ENCODE assay signal across 22 cellular contexts in genomic region chr11:12436266-12436665, GRCh38. TPM values are rescaled to one million over a fixed set of nuclear protein-coding genes. Genes with fewer than 3 reads are reported as not detected.
DNase-seq lines count a peak whose midpoint lies in the region; ATAC-seq, FAIRE-seq and TF ChIP-seq lines count a peak whose summit lies in the region.
"Had no signal": no experiment of that assay in that cellular context is flagged by ENCODE, and none has a peak within 500 bp of the region (broad histone marks: within the 10 kb centered on the region; RNA-seq: fewer than 3 reads in every experiment).

No MANE protein-coding gene starts in this region.

- DNase-seq in esophagus squamous epithelium (lab: John Stamatoyannopoulos, UW) (no peak), left ventricle myocardium superior (no peak), stomach (no peak), smooth muscle cell (lab: John Stamatoyannopoulos, UW; ENCODE audit: unreplicated experiment) (no peak), kidney (no peak), NK-92 (lab: John Stamatoyannopoulos, UW; ENCODE audit: unreplicated experiment) (no peak)
- DNase-seq: ACHN; C1 segment of cervical spinal cord; CD8-positive, alpha-beta memory T cell; DMS79; GM23248; HCEC 1CT; Karpas-422; NCI-H1417 treated with DMSO at 0.1 percent for 48 hours; NCI-H187 treated with DMSO at 0.1 percent for 48 hours; NCI-H226; NCI-H524 had no signal

- H2AFZ ChIP-seq in smooth muscle cell (ENCODE audit: low read depth) = no peak overlapping the region
- H2AFZ ChIP-seq: GM23248 had no signal

- H3K27ac ChIP-seq in esophagus squamous epithelium (peak overlapping the region in 3 of 4 donors; percentile 87 to 88 (median 87)), stomach (peak overlapping the region in 3 of 5 donors; percentile 81 to 91 (median 86)), smooth muscle cell (ENCODE audit: low read depth) (no peak overlapping the region), kidney (ENCODE audit: low read depth in 2 of 2, low read length in 2 of 2) (no peak overlapping the region)
- H3K27ac ChIP-seq: GM23248, SJSA1 had no signal

- no peak for TF ChIP-seq EP300 in stomach (IDR thresholded peaks at IDR 0.05)

- H4K20me1 ChIP-seq in smooth muscle cell (ENCODE audit: low read depth) = peaks cover 7% of the 10 kb centered on the region

- WGBS in esophagus squamous epithelium, 2 donors = 93 to 100% methylated on average over 1 of the region's 1 CpG
- 67 to 99% (median 94%) methylated on average over 1 of the region's 1 CpG for WGBS in stomach, 5 donors
- 94% methylated on average over 1 of the region's 1 CpG for WGBS in smooth muscle cell (ENCODE audit: low lambda C conversion rate)

- TF ChIP-seq POLR2A in esophagus squamous epithelium (IDR thresholded peaks at IDR 0.05) (no peak), stomach (IDR thresholded peaks at IDR 0.05) (no peak)

- H3K9me3 ChIP-seq in esophagus squamous epithelium (no peaks in the 10 kb centered on the region), stomach (no peaks in the 10 kb centered on the region), smooth muscle cell (replicated peaks; ENCODE audit: low read depth) (no peaks in the 10 kb centered on the region), kidney (ENCODE audit: control insufficient read depth in 1 of 2, low read length in 2 of 2) (no peaks in the 10 kb centered on the region)

- peaks cover 11% of the 10 kb centered on the region for H3F3A ChIP-seq in smooth muscle cell (ENCODE audit: low read depth)

- H3K9ac ChIP-seq in smooth muscle cell (ENCODE audit: low read depth) = no peak overlapping the region
- no peak overlapping the region for H3K9ac ChIP-seq in kidney (ENCODE audit: low read length in 2 of 2)
- H3K9ac ChIP-seq: GM23248 had no signal

- H3K79me2 ChIP-seq in smooth muscle cell (ENCODE audit: low read depth) = peaks cover 89% of the 10 kb centered on the region

- intact Hi-C loops in esophagus squamous epithelium (cut with DNase I) = no loop called here
- intact Hi-C loops in left ventricle myocardium superior (cut with micrococcal nuclease) = no loop called here
- intact Hi-C loops in stomach (cut with DNase I; ENCODE audit: low total_unique reads) = no loop called here
- intact Hi-C loops in kidney (cut with DNase I) = no loop called here

- no peaks in the 10 kb centered on the region for H3K36me3 ChIP-seq in esophagus squamous epithelium
- no peaks in the 10 kb centered on the region for H3K36me3 ChIP-seq in stomach
- no peaks in the 10 kb centered on the region for H3K36me3 ChIP-seq in smooth muscle cell (ENCODE audit: low read depth)
- H3K36me3 ChIP-seq in kidney (ENCODE audit: control insufficient read depth in 1 of 2, insufficient read depth in 2 of 2, low read length in 2 of 2) = no peaks in the 10 kb centered on the region

- no peak overlapping the region for H3K4me3 ChIP-seq in esophagus squamous epithelium
- H3K4me3 ChIP-seq in stomach = no peak overlapping the region
- H3K4me3 ChIP-seq in smooth muscle cell = no peak overlapping the region
- no peak overlapping the region for H3K4me3 ChIP-seq in kidney (ENCODE audit: low read length in 2 of 2)
- H3K4me3 ChIP-seq: GM23248, SJSA1 had no signal

- ATAC-seq in left ventricle myocardium superior = peak; percentile 80
- no peak for ATAC-seq in GM18909 (IDR thresholded peaks at IDR 0.05; ENCODE audit: poor library complexity, unreplicated experiment)

- H3K27me3 ChIP-seq in esophagus squamous epithelium (no peaks in the 10 kb centered on the region), stomach (no peaks in the 10 kb centered on the region), smooth muscle cell (ENCODE audit: low read depth) (no peaks in the 10 kb centered on the region)
- H3K27me3 ChIP-seq: SJSA1 had no signal

- no peak overlapping the region for H3K4me2 ChIP-seq in smooth muscle cell

- TF ChIP-seq CTCF in esophagus squamous epithelium (IDR thresholded peaks at IDR 0.05) = no peak
- TF ChIP-seq CTCF in stomach (IDR thresholded peaks at IDR 0.05) = no peak
- no peak for TF ChIP-seq CTCF in smooth muscle cell (IDR thresholded peaks at IDR 0.05; ENCODE audit: borderline replicate concordance, insufficient read depth, poor library complexity, severe bottlenecking)
- TF ChIP-seq CTCF in kidney (IDR thresholded peaks at IDR 0.05; ENCODE audit: borderline replicate concordance, extremely low read depth, insufficient read depth) = no peak

- peaks cover 5 to 62% (median 17%) of the 10 kb centered on the region in 3 donors for H3K4me1 ChIP-seq in esophagus squamous epithelium
- H3K4me1 ChIP-seq in stomach = peaks cover 27 to 78% (median 47%) of the 10 kb centered on the region in 4 donors
- peaks cover 30% of the 10 kb centered on the region for H3K4me1 ChIP-seq in smooth muscle cell (ENCODE audit: low read depth)
- H3K4me1 ChIP-seq in kidney (ENCODE audit: control insufficient read depth in 1 of 2, insufficient read depth in 1 of 2, low read depth in 1 of 2, low read length in 2 of 2) = peaks cover 6 to 8% of the 10 kb centered on the region in 2 donors

- FAIRE-seq in kidney (lab: Jason Lieb, UNC) = no peak
- FAIRE-seq: GM12892, HTR-8/SVneo had no signal

RNA-seq across cellular contexts. Expression of gene PARVA, which starts 58.9 kb away (rescaled TPM):
- total RNA-seq in esophagus squamous epithelium (10 to 100 TPM in 3 of 4 donors, 1 to 10 TPM in 1; 8.6 to 66.9 (median 16.2) TPM), left ventricle myocardium superior (56.4 TPM), stomach (100 to 1,000 TPM in 1 of 5 donors, 10 to 100 TPM in 4; 42.9 to 116 (median 54.8) TPM), smooth muscle cell (73.9 and 78.6 TPM in 2 replicates), kidney (80.3 TPM)
- polyA plus RNA-seq in stomach (10 to 100 TPM; 18.8 to 31.5 (median 26.3) TPM), smooth muscle cell (85.4 and 99.4 TPM in 2 replicates), kidney (ENCODE audit: insufficient read depth, low read depth, low replicate concordance) (25.1 TPM)
- polyA plus RNA-seq: IgD-negative memory B cell had no signal

Comparison
In these comparisons a context has a peak if more than half of its experiments do, and no peak if none do; other contexts are left out.
1. H3K27ac ChIP-seq: peak in esophagus squamous epithelium (3 of 4) and stomach (3 of 5); none in smooth muscle cell (single experiment) and kidney (0 of 2).